1 cellular context compared by ENCODE assay signal in the genomic region with DNA sequence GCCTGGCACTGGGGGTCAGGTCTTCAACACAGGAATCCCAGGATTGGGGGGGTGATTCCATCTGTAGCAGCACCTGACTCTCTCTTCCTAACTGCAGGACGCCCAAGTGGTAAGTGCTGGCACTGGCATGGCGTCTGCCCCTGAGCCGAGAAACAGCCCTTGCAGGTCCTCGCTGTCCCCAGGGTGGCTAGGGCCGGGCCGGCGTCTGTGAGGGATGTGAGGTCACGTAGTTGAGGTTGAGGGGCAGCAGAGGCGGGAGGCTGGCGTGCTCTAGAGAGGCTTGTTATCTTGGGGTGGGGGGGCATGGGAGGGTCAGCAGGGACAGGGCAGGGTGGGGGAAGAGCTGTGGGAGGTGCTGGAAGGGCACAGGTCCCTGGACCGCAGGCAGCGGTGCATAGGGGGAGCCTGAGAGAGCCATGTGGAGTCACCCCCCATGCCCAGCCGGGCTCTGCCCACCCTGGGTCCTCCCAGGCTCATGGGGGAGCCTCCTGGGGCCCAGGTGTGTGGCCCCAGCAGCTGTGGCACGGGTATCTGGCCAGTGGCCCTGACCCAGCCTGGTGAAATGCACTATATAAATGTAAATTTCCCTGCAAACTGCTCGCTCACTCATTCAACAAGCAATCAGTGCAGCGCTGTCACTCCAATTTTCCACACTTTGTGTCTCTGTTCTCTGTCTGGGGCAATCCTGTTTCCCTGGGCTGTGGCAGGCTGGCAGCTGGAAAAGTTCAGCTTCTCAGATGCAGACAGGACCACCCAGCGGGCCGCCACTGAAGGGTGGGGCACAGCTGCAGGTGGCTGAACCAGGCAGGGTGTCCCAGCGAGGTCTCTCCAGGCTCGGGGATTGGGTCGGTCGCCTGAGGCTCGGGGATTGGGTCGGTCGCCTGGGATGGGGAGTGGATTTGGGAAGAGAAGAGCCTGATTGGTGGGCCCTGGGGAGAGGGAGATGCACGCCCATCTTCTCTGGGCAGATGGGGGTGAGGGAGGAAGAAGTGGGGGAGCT.
TF ChIP-seq lines count a peak whose summit lies in the region.

No MANE protein-coding gene starts in this region.

TF ChIP-seq in GM23338, 12 proteins besides CTCF, POLR2A, EP300 and RAD21:
- TF ChIP-seq, protein P1, sequence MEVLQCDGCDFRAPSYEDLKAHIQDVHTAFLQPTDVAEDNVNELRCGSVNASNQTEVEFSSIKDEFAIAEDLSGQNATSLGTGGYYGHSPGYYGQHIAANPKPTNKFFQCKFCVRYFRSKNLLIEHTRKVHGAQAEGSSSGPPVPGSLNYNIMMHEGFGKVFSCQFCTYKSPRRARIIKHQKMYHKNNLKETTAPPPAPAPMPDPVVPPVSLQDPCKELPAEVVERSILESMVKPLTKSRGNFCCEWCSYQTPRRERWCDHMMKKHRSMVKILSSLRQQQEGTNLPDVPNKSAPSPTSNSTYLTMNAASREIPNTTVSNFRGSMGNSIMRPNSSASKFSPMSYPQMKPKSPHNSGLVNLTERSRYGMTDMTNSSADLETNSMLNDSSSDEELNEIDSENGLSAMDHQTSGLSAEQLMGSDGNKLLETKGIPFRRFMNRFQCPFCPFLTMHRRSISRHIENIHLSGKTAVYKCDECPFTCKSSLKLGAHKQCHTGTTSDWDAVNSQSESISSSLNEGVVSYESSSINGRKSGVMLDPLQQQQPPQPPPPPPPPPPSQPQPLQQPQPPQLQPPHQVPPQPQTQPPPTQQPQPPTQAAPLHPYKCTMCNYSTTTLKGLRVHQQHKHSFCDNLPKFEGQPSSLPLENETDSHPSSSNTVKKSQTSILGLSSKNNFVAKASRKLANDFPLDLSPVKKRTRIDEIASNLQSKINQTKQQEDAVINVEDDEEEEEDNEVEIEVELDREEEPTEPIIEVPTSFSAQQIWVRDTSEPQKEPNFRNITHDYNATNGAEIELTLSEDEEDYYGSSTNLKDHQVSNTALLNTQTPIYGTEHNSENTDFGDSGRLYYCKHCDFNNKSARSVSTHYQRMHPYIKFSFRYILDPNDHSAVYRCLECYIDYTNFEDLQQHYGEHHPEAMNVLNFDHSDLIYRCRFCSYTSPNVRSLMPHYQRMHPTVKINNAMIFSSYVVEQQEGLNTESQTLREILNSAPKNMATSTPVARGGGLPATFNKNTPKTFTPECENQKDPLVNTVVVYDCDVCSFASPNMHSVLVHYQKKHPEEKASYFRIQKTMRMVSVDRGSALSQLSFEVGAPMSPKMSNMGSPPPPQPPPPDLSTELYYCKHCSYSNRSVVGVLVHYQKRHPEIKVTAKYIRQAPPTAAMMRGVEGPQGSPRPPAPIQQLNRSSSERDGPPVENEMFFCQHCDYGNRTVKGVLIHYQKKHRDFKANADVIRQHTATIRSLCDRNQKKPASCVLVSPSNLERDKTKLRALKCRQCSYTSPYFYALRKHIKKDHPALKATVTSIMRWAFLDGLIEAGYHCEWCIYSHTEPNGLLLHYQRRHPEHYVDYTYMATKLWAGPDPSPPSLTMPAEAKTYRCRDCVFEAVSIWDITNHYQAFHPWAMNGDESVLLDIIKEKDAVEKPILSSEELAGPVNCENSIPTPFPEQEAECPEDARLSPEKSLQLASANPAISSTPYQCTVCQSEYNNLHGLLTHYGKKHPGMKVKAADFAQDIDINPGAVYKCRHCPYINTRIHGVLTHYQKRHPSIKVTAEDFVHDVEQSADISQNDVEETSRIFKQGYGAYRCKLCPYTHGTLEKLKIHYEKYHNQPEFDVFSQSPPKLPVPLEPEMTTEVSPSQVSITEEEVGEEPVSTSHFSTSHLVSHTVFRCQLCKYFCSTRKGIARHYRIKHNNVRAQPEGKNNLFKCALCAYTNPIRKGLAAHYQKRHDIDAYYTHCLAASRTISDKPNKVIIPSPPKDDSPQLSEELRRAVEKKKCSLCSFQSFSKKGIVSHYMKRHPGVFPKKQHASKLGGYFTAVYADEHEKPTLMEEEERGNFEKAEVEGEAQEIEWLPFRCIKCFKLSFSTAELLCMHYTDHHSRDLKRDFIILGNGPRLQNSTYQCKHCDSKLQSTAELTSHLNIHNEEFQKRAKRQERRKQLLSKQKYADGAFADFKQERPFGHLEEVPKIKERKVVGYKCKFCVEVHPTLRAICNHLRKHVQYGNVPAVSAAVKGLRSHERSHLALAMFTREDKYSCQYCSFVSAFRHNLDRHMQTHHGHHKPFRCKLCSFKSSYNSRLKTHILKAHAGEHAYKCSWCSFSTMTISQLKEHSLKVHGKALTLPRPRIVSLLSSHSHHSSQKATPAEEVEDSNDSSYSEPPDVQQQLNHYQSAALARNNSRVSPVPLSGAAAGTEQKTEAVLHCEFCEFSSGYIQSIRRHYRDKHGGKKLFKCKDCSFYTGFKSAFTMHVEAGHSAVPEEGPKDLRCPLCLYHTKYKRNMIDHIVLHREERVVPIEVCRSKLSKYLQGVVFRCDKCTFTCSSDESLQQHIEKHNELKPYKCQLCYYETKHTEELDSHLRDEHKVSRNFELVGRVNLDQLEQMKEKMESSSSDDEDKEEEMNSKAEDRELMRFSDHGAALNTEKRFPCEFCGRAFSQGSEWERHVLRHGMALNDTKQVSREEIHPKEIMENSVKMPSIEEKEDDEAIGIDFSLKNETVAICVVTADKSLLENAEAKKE (CRISPR knock-in tag; IDR thresholded peaks at IDR 0.05), result no peak
- TF ChIP-seq, protein P2, sequence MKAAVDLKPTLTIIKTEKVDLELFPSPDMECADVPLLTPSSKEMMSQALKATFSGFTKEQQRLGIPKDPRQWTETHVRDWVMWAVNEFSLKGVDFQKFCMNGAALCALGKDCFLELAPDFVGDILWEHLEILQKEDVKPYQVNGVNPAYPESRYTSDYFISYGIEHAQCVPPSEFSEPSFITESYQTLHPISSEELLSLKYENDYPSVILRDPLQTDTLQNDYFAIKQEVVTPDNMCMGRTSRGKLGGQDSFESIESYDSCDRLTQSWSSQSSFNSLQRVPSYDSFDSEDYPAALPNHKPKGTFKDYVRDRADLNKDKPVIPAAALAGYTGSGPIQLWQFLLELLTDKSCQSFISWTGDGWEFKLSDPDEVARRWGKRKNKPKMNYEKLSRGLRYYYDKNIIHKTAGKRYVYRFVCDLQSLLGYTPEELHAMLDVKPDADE (IDR thresholded peaks at IDR 0.05), result no peak
- no peak for TF ChIP-seq JUNB (IDR thresholded peaks at IDR 0.05; ENCODE audit: unreplicated experiment)
- no peak for TF ChIP-seq POLR2AphosphoS5 (IDR thresholded peaks at IDR 0.05; ENCODE audit: low read depth)
- TF ChIP-seq EZH2phosphoT487 (IDR thresholded peaks at IDR 0.05; ENCODE audit: unreplicated experiment), result no peak
- TF ChIP-seq CREB1 (CRISPR knock-in tag; IDR thresholded peaks at IDR 0.05; ENCODE audit: low read depth), result no peak
- no peak for TF ChIP-seq EZH2 (IDR thresholded peaks at IDR 0.05; ENCODE audit: low read depth, unreplicated experiment)
- TF ChIP-seq ZNF331 (CRISPR knock-in tag; IDR thresholded peaks at IDR 0.05; ENCODE audit: low read depth), result no peak
- no peak for TF ChIP-seq STAT1 (IDR thresholded peaks at IDR 0.05; ENCODE audit: unreplicated experiment)
- TF ChIP-seq, protein P3, sequence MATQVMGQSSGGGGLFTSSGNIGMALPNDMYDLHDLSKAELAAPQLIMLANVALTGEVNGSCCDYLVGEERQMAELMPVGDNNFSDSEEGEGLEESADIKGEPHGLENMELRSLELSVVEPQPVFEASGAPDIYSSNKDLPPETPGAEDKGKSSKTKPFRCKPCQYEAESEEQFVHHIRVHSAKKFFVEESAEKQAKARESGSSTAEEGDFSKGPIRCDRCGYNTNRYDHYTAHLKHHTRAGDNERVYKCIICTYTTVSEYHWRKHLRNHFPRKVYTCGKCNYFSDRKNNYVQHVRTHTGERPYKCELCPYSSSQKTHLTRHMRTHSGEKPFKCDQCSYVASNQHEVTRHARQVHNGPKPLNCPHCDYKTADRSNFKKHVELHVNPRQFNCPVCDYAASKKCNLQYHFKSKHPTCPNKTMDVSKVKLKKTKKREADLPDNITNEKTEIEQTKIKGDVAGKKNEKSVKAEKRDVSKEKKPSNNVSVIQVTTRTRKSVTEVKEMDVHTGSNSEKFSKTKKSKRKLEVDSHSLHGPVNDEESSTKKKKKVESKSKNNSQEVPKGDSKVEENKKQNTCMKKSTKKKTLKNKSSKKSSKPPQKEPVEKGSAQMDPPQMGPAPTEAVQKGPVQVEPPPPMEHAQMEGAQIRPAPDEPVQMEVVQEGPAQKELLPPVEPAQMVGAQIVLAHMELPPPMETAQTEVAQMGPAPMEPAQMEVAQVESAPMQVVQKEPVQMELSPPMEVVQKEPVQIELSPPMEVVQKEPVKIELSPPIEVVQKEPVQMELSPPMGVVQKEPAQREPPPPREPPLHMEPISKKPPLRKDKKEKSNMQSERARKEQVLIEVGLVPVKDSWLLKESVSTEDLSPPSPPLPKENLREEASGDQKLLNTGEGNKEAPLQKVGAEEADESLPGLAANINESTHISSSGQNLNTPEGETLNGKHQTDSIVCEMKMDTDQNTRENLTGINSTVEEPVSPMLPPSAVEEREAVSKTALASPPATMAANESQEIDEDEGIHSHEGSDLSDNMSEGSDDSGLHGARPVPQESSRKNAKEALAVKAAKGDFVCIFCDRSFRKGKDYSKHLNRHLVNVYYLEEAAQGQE (IDR thresholded peaks at IDR 0.05; ENCODE audit: unreplicated experiment), result no peak
- no peak for TF ChIP-seq NANOG (IDR thresholded peaks at IDR 0.05; ENCODE audit: borderline replicate concordance)
- no peak for TF ChIP-seq ZNF114 (CRISPR knock-in tag; IDR thresholded peaks at IDR 0.05)
